Comparison of ENCODE assay signal across 8 cellular contexts in the genomic region with DNA sequence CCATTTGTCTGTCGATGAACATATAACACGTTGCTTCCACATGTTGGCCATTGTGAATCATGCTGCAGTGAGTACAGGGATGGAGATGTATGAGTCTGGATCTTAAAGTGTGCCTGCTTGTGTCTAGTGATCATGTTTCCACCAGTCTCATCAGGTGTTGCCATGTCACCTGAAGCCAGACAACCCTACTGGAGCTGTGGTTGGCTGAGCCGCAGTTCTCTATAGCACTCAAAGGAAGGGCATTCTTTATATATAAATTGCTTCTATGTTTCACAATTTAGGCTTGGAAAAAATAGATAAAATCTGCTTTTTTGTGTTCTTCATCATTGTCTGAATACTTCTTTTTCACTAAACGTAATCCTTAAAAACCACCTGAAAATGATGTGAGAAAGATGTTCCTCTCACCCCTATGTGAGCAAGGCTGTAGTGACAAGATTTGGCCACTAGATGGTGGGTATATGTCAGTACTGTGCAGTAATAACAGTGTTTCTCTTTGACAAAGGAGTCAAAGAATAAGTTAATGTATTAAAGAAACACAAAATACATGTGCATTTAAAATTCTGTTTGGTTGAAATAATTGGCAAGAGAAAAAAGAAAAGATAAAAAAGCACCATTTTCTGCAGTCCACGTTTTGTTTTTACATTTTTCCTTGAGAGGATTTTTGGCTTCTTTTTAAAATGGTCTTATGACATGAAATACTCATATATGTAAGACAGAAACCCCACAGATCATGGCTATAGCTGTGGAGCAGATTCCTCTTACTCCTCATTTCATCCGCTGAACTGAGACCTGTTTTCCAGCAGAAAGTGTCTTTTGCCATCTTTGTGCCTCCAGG.
A peak's percentile ranks its signal among the peaks of the same experiment; 100 is the strongest.
DNase-seq lines count a peak whose midpoint lies in the region; ATAC-seq, FAIRE-seq and TF ChIP-seq lines count a peak whose summit lies in the region.

No MANE protein-coding gene starts in this region.

- TF ChIP-seq CTCF in brain microvascular endothelial cell (IDR thresholded peaks at IDR 0.05; ENCODE audit: low read depth, low read length, missing control alignments) (peak; percentile 79), keratinocyte (optimal IDR thresholded peaks at IDR 0.05 in 1 of 3, IDR thresholded peaks at IDR 0.05 in 1 of 3, conservative IDR thresholded peaks at IDR 0.05 in 1 of 3; ENCODE audit: extremely low read depth in 1 of 3, insufficient read depth in 2 of 3, low read length in 3 of 3) (peak; percentile 57 to 79 (median 61))

- H3K79me2 ChIP-seq in keratinocyte (ENCODE audit: control insufficient read depth, insufficient read depth, low read length), result no peaks in the 10 kb centered on the region

- no peak overlapping the region for H3K27ac ChIP-seq in brain microvascular endothelial cell
- no peak overlapping the region for H3K27ac ChIP-seq in keratinocyte (ENCODE audit: control insufficient read depth, insufficient read depth, low read length)

- in situ Hi-C loops in brain microvascular endothelial cell (cut with HindIII; ENCODE audit: low pct_ligation_motif_present, low sequenced_read_pairs), result no loop called here

- H3K36me3 Mint-ChIP-seq in T-helper 17 cell (ENCODE audit: low read depth), result no peaks in the 10 kb centered on the region

- no peaks in the 10 kb centered on the region for H3K27me3 ChIP-seq in brain microvascular endothelial cell (replicated peaks)
- no peaks in the 10 kb centered on the region for H3K27me3 ChIP-seq in keratinocyte (ENCODE audit: control insufficient read depth, extremely low read depth, insufficient read depth, low read length)

- H3K4me3 Mint-ChIP-seq in T-helper 17 cell, result peak overlapping the region; percentile 31

- H3K27me3 Mint-ChIP-seq in T-helper 17 cell, result peaks cover 4% of the 10 kb centered on the region

- H3K4me3 ChIP-seq in brain microvascular endothelial cell (ENCODE audit: low read depth, low read length), result no peak overlapping the region
- no peak overlapping the region for H3K4me3 ChIP-seq in keratinocyte (ENCODE audit: control insufficient read depth in 2 of 3, extremely low read depth in 1 of 3, insufficient read depth in 2 of 3, low read depth in 1 of 3, low read length in 3 of 3)

- H3K36me3 ChIP-seq in brain microvascular endothelial cell (replicated peaks) (no peaks in the 10 kb centered on the region), keratinocyte (ENCODE audit: control insufficient read depth in 2 of 2, extremely low read depth in 1 of 2, insufficient read depth in 2 of 2, low read length in 2 of 2) (no peaks in the 10 kb centered on the region)

- FAIRE-seq in H54 (lab: Jason Lieb, UNC), result peak; percentile 95
- no peak for FAIRE-seq in keratinocyte (lab: Jason Lieb, UNC)

- DNase-seq in NCI-H187 treated with DMSO at 0.1 percent for 48 hours (lab: John Stamatoyannopoulos, UW) (peak; percentile 17), NCI-H187 (lab: John Stamatoyannopoulos, UW) (no peak), H54 (ENCODE audit: insufficient read length, low spot score) (peak; percentile 2), LoVo (ENCODE audit: low spot score) (peak; percentile 56), T-helper 17 cell (peak in 2 of 3 donors; percentile 11 to 47), brain microvascular endothelial cell (peak; percentile 58), keratinocyte (ENCODE audit: low read depth, low spot score) (peak; percentile 2)
- DNase-seq in stimulated activated CD4-positive, alpha-beta T cell treated with anti-CD3 and anti-CD28 coated beads, Interleukin-4, amount 100 ng/mL, for 1 hour, result peak; percentile 46

- no peak overlapping the region for H2AFZ ChIP-seq in keratinocyte (ENCODE audit: control insufficient read depth, low read length)

- no peak overlapping the region for H3K9ac ChIP-seq in keratinocyte (ENCODE audit: control insufficient read depth, extremely low read depth, insufficient read depth, low read length)

- no peaks in the 10 kb centered on the region for H4K20me1 ChIP-seq in keratinocyte (ENCODE audit: control insufficient read depth, extremely low read depth, insufficient read depth, low read length)

- no peaks in the 10 kb centered on the region for H3K4me1 ChIP-seq in keratinocyte (ENCODE audit: control insufficient read depth, extremely low read depth, insufficient read depth, low read length)

- TF ChIP-seq POLR2A in H54 (IDR thresholded peaks at IDR 0.05; ENCODE audit: low read depth, low read length), result no peak

- H3K9me1 ChIP-seq in keratinocyte (ENCODE audit: control insufficient read depth, extremely low read depth, insufficient read depth, low read length), result no peaks in the 10 kb centered on the region

- ATAC-seq in T-helper 17 cell, result peak; percentile 94

- H3K4me1 Mint-ChIP-seq in T-helper 17 cell, result peaks cover 12% of the 10 kb centered on the region

- dilution Hi-C loops in keratinocyte (cut with MboI; ENCODE audit: extremely low pct_ligation_motif_present, low sequenced_read_pairs), result no loop called here

- no peak overlapping the region for H3K27ac Mint-ChIP-seq in T-helper 17 cell

- no peak overlapping the region for H3K4me2 ChIP-seq in keratinocyte (ENCODE audit: control insufficient read depth, extremely low read depth, insufficient read depth, low read depth, low read length)

- H3K9me3 ChIP-seq in T-helper 17 cell (ENCODE audit: control insufficient read depth, low read length, poor library complexity, severe bottlenecking) (no peaks in the 10 kb centered on the region), keratinocyte (ENCODE audit: control insufficient read depth, low read depth, low read length) (no peaks in the 10 kb centered on the region)

Comparison
In these comparisons a context has a peak if more than half of its experiments do, and no peak if none do; other contexts are left out.
1. DNase-seq: peak in NCI-H187 treated with DMSO at 0.1 percent for 48 hours (single experiment), H54 (single experiment), LoVo (single experiment), T-helper 17 cell (2 of 3), brain microvascular endothelial cell (single experiment), keratinocyte (single experiment) and stimulated activated CD4-positive, alpha-beta T cell treated with anti-CD3 and anti-CD28 coated beads, Interleukin-4, amount 100 ng/mL, for 1 hour (single experiment); none in NCI-H187 (0 of 2).